Comparison of ENCODE assay signal across 15 cellular contexts in the genomic region with DNA sequence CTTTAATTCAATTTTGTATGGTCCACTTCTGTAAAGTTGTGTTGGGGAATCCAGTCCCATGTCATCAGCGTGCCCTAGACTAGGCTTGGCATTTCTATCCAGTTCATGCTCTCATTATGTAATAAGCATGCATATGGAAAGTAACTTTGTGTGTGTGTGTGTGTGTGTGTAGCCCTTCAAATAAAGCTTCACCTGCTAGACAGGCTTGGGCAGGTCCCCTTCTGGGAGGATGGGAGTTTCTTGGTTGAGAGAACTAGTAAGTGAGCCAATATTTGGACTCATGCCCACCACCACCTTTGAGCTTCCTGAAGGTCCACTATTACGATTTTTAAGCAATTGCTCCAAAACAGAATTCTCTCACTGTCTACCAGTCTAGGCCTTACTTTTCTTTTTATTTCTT. TPM values are rescaled to one million over a fixed set of nuclear protein-coding genes. Genes with fewer than 3 reads are reported as not detected.
DNase-seq lines count a peak whose midpoint lies in the region; ATAC-seq, FAIRE-seq and TF ChIP-seq lines count a peak whose summit lies in the region.
"Had no signal": no experiment of that assay in that cellular context is flagged by ENCODE, and none has a peak within 500 bp of the region (broad histone marks: within the 10 kb centered on the region; RNA-seq: fewer than 3 reads in every experiment).

No MANE protein-coding gene starts in this region.

- H2BK12ac ChIP-seq in H1 (ENCODE audit: low read depth, low read length), result no peak overlapping the region

- TF ChIP-seq POLR2A in H1 (IDR thresholded peaks at IDR 0.05; ENCODE audit: control extremely low read depth in 1 of 2, low read depth in 2 of 2, low read length in 2 of 2) (no peak), Peyer's patch (IDR thresholded peaks at IDR 0.05) (no peak)

- H3K27me3 ChIP-seq in H1 (replicated peaks in 1 of 4; ENCODE audit: control insufficient read depth in 3 of 4, extremely low read depth in 1 of 4, insufficient read depth in 3 of 4, low read length in 3 of 4) (no peaks in the 10 kb centered on the region), smooth muscle cell (ENCODE audit: low read depth) (no peaks in the 10 kb centered on the region), Peyer's patch (no peaks in the 10 kb centered on the region)

- no peak overlapping the region for H2BK20ac ChIP-seq in H1 (ENCODE audit: low read length)

- no peak overlapping the region for H2BK5ac ChIP-seq in H1 (ENCODE audit: low read depth, low read length)

- H3K9me3 ChIP-seq in H1 (ENCODE audit: insufficient read depth in 2 of 2, low read depth in 1 of 2, low read length in 1 of 2), result no peaks in the 10 kb centered on the region
- no peaks in the 10 kb centered on the region for H3K9me3 ChIP-seq in smooth muscle cell (replicated peaks; ENCODE audit: low read depth)
- H3K9me3 ChIP-seq in Peyer's patch, result no peaks in the 10 kb centered on the region
- H3K9me3 ChIP-seq: SK-N-SH, thoracic aorta had no signal

- H4K20me1 ChIP-seq in H1 (replicated peaks in 1 of 2; ENCODE audit: control insufficient read depth in 1 of 2, insufficient read depth in 2 of 2, low read length in 2 of 2) (peaks cover 4 to 12% of the 10 kb centered on the region in 2 experiments), smooth muscle cell (ENCODE audit: low read depth) (peaks cover 53% of the 10 kb centered on the region)

- no peak overlapping the region for H3K14ac ChIP-seq in H1 (ENCODE audit: insufficient read length)

- H3K4ac ChIP-seq in H1 (replicated peaks; ENCODE audit: insufficient read length, low read depth, low read length), result peak overlapping the region; percentile 27

- DNase-seq in NCI-H2081 (lab: John Stamatoyannopoulos, UW) (peak; percentile 13 to 69), NCI-H2081 treated with DMSO at 0.1 percent for 48 hours (lab: John Stamatoyannopoulos, UW) (no peak), NCI-H2171 treated with DMSO at 0.1 percent for 48 hours (lab: John Stamatoyannopoulos, UW) (peak; percentile 86), H1 (ENCODE audit: low read depth in 1 of 2, low spot score in 2 of 2) (no peak), smooth muscle cell (lab: John Stamatoyannopoulos, UW; ENCODE audit: unreplicated experiment) (no peak), Peyer's patch (no peak)
- no peak for DNase-seq in stimulated activated CD4-positive, alpha-beta T cell treated with anti-CD3 and anti-CD28 coated beads, Interleukin-15, amount 100 ng/mL, for 24 hours
- DNase-seq: activated CD4-positive, alpha-beta T cell treated with anti-CD3 and anti-CD28 coated beads for 48 hours; erythroblast; NCI-H82; SK-N-SH had no signal

- ATAC-seq in HG03460 (IDR thresholded peaks at IDR 0.05; ENCODE audit: unreplicated experiment), result no peak

- H3K9ac ChIP-seq in H1 (replicated peaks in 1 of 4; ENCODE audit: extremely low read depth in 1 of 4, low read depth in 3 of 4, low read length in 3 of 4) (no peak overlapping the region), smooth muscle cell (ENCODE audit: low read depth) (no peak overlapping the region)
- H3K9ac ChIP-seq: SK-N-SH had no signal

- peaks cover 14% of the 10 kb centered on the region for H3F3A ChIP-seq in smooth muscle cell (ENCODE audit: low read depth)

- H4K91ac ChIP-seq in H1 (replicated peaks; ENCODE audit: insufficient read length, low read length), result no peak overlapping the region

- no peak overlapping the region for H3K23ac ChIP-seq in H1 (ENCODE audit: insufficient read length)

- WGBS in H1 (ENCODE audit: extremely low coverage in 1 of 2, insufficient coverage in 1 of 2, insufficient read length in 1 of 2, insufficient replicate concordance in 2 of 2, low coverage in 1 of 2, low lambda C conversion rate in 2 of 2, missing lambda C conversion rate in 1 of 2), 2 experiments, result 86% methylated on average over 2 of the region's 2 CpGs; no CpG with 5 or more reads in 1 of the 2 experiments
- WGBS in smooth muscle cell (ENCODE audit: low lambda C conversion rate), result 98% methylated on average over 2 of the region's 2 CpGs

- H2BK120ac ChIP-seq in H1 (replicated peaks; ENCODE audit: low read depth, low read length), result no peak overlapping the region

- H3K18ac ChIP-seq in H1 (ENCODE audit: extremely low read depth, low read length), result no peak overlapping the region

- H3K36me3 ChIP-seq in H1 (ENCODE audit: control insufficient read depth in 2 of 4, insufficient read depth in 4 of 4, low read length in 3 of 4) (no peaks in the 10 kb centered on the region), smooth muscle cell (ENCODE audit: low read depth) (no peaks in the 10 kb centered on the region), Peyer's patch (no peaks in the 10 kb centered on the region)
- H3K36me3 ChIP-seq: thoracic aorta had no signal

- no peaks in the 10 kb centered on the region; the same call in 1 of the 2 replicates for H3K23me2 ChIP-seq in H1 (ENCODE audit: low read depth, low read length)

- H2AK5ac ChIP-seq in H1 (ENCODE audit: low read depth, low read length), result no peak overlapping the region

- TF ChIP-seq RAD21 in H1 (IDR thresholded peaks at IDR 0.05 in 1 of 2, conservative IDR thresholded peaks at IDR 0.05 in 1 of 2; ENCODE audit: low read depth in 2 of 2, low read length in 2 of 2), result no peak

- no peak for TF ChIP-seq EP300 in H1 (IDR thresholded peaks at IDR 0.05; ENCODE audit: borderline replicate concordance in 1 of 2, low read depth in 2 of 2, low read length in 2 of 2)

- no peak overlapping the region for H4K5ac ChIP-seq in H1 (ENCODE audit: insufficient read length, low read depth, low read length)

- CTCF ChIA-PET in H1 (lab: Charles Lee; ENCODE audit: partially characterized antibody), result interaction anchor here (0.9 kb wide), 1 partner anchor 220 kb away, joined by 3 read pairs; no protein-coding TSS in a partner anchor

- no peak overlapping the region for H4K8ac ChIP-seq in H1 (ENCODE audit: extremely low read depth, insufficient read depth, low read length)

- H2AFZ ChIP-seq in H1 (ENCODE audit: low read length) (no peak overlapping the region), smooth muscle cell (ENCODE audit: low read depth) (no peak overlapping the region)

- FAIRE-seq in H1 (lab: Jason Lieb, UNC), result no peak
- FAIRE-seq: A204.1, D721Med had no signal

- H3K4me1 ChIP-seq in H1 (replicated peaks in 1 of 4; ENCODE audit: control insufficient read depth in 3 of 4, insufficient read depth in 4 of 4, low read length in 3 of 4) (peaks cover 2 to 9% (median 5%) of the 10 kb centered on the region in 4 experiments; a peak in 4 of 7 replicates), smooth muscle cell (ENCODE audit: low read depth) (peaks cover 25% of the 10 kb centered on the region), Peyer's patch (peaks cover 0 to 10% (median 4%) of the 10 kb centered on the region in 4 donors)

- peaks cover 8 to 99% of the 10 kb centered on the region in 2 experiments for H3K79me2 ChIP-seq in H1 (ENCODE audit: control insufficient read depth in 1 of 2, insufficient read depth in 2 of 2, low read length in 2 of 2)
- peaks cover 97% of the 10 kb centered on the region for H3K79me2 ChIP-seq in smooth muscle cell (ENCODE audit: low read depth)

- H3K4me3 ChIP-seq in H1 (ENCODE audit: extremely low read depth in 1 of 4, insufficient read depth in 2 of 4, low read depth in 3 of 4, low read length in 4 of 4) (no peak overlapping the region), smooth muscle cell (no peak overlapping the region), Peyer's patch (no peak overlapping the region)
- H3K4me3 ChIP-seq: thoracic aorta had no signal

- H3K27ac ChIP-seq in H1 (ENCODE audit: low read depth, low read length) (no peak overlapping the region), smooth muscle cell (ENCODE audit: low read depth) (peak overlapping the region; percentile 34), Peyer's patch (no peak overlapping the region)
- H3K27ac ChIP-seq: thoracic aorta had no signal

- H3K4me2 ChIP-seq in H1 (ENCODE audit: insufficient read depth in 1 of 2, low read depth in 2 of 2, low read length in 2 of 2) (no peak overlapping the region), smooth muscle cell (no peak overlapping the region)
- H3K4me2 ChIP-seq: SK-N-SH had no signal

- peaks cover 5% of the 10 kb centered on the region; the same call in 1 of the 2 replicates for H3K79me1 ChIP-seq in H1 (ENCODE audit: low read depth, low read length)

- TF ChIP-seq CTCF in H1 (IDR thresholded peaks at IDR 0.05; ENCODE audit: control extremely low read depth in 1 of 3, insufficient read depth in 1 of 3, low read depth in 1 of 3, low read length in 3 of 3) (no peak), smooth muscle cell (IDR thresholded peaks at IDR 0.05; ENCODE audit: borderline replicate concordance, insufficient read depth, poor library complexity, severe bottlenecking) (no peak), Peyer's patch (IDR thresholded peaks at IDR 0.05) (no peak)

- POLR2A ChIA-PET in H1 (lab: Charles Lee; ENCODE audit: partially characterized antibody), result interaction anchor here (1.4 kb wide), 1 partner anchor 16 kb away, joined by 4 read pairs; no protein-coding TSS in a partner anchor

- no peak overlapping the region for H2BK15ac ChIP-seq in H1 (ENCODE audit: low read length)

- no peak overlapping the region for H3K56ac ChIP-seq in H1 (replicated peaks; ENCODE audit: insufficient read length, low read depth, low read length)

RNA-seq across cellular contexts. Expression of a gene that starts 6.9 kb away (rescaled TPM):
- 98.4 and 103 TPM in 2 replicates for total RNA-seq in H1 (2021; fragmentation: NEBNext Ultra II Directional; extraction: Animal tissue kit (Norgen Biotek cat#: 25700))
- polyA plus RNA-seq in H1 (2011; rRNA removed) (26.0 and 32.3 TPM in 2 replicates), smooth muscle cell (56.1 and 70.4 TPM in 2 replicates)
- polyA plus RNA-seq in H1 (2011; cell fraction: cytosol; rRNA removed), result 52.7 TPM
- polyA plus RNA-seq in H1 (2011; cell fraction: nucleus; rRNA removed), result 30.7 TPM
- polyA plus RNA-seq in H1 (2012, experiment 1 of 2), result 82.8 to 107 TPM (median 92.9 TPM) in 4 replicates
- polyA plus RNA-seq in H1 (2012, experiment 2 of 2), result 19.8 TPM
- 84.6 TPM for polyA plus RNA-seq in H1 (2013, experiment 1 of 2)
- 88.8 TPM for polyA plus RNA-seq in H1 (2013, experiment 2 of 2)
- polyA minus RNA-seq in H1 (2011; rRNA and poly(A)+ RNA removed), result 34.5 and 44.4 TPM in 2 replicates
- polyA minus RNA-seq in H1 (2011; cell fraction: cytosol; rRNA and poly(A)+ RNA removed), result 39.7 TPM
- polyA minus RNA-seq in H1 (2011; cell fraction: nucleus; rRNA and poly(A)+ RNA removed), result 31.1 TPM
- total RNA-seq in smooth muscle cell (77.9 and 83.7 TPM in 2 replicates), Peyer's patch (10 to 100 TPM; 34.4 to 54.0 (median 42.9) TPM)

RNA-seq across cellular contexts. Expression of a gene that starts 7.3 kb away (rescaled TPM):
- total RNA-seq in H1 (2021; fragmentation: NEBNext Ultra II Directional; extraction: Animal tissue kit (Norgen Biotek cat#: 25700)), result 9.3 and 9.6 TPM in 2 replicates
- polyA plus RNA-seq in H1 (2011; rRNA removed), result 3.8 and 5.2 TPM in 2 replicates
- polyA plus RNA-seq in H1 (2011; cell fraction: cytosol; rRNA removed), result 8.8 TPM
- polyA plus RNA-seq in H1 (2011; cell fraction: nucleus; rRNA removed), result 3.3 TPM
- polyA plus RNA-seq in H1 (2012, experiment 1 of 2), result 6.6 to 15.1 TPM (median 9.7 TPM) in 4 replicates
- polyA plus RNA-seq in H1 (2012, experiment 2 of 2), result 0.77 TPM
- polyA plus RNA-seq in H1 (2013, experiment 1 of 2), result 5.9 TPM
- polyA plus RNA-seq in H1 (2013, experiment 2 of 2), result 6.8 TPM
- 10.8 and 17.4 TPM in 2 replicates for polyA minus RNA-seq in H1 (2011; rRNA and poly(A)+ RNA removed)
- 4.1 TPM for polyA minus RNA-seq in H1 (2011; cell fraction: cytosol; rRNA and poly(A)+ RNA removed)
- 7.4 TPM for polyA minus RNA-seq in H1 (2011; cell fraction: nucleus; rRNA and poly(A)+ RNA removed)
- 28.0 and 36.5 TPM in 2 replicates for total RNA-seq in smooth muscle cell
- polyA plus RNA-seq in smooth muscle cell, result 24.0 and 25.5 TPM in 2 replicates
- total RNA-seq in Peyer's patch, result 10 to 100 TPM; 19.3 to 21.5 (median 20.5) TPM

Comparison
In these comparisons a context has a peak if more than half of its experiments do, and no peak if none do; other contexts are left out.
1. DNase-seq: peak in NCI-H2081 (2 of 2) and NCI-H2171 treated with DMSO at 0.1 percent for 48 hours (single experiment); none in NCI-H2081 treated with DMSO at 0.1 percent for 48 hours (single experiment), H1 (0 of 2), smooth muscle cell (single experiment), stimulated activated CD4-positive, alpha-beta T cell treated with anti-CD3 and anti-CD28 coated beads, Interleukin-15, amount 100 ng/mL, for 24 hours (single experiment) and Peyer's patch (0 of 3).